Comparison of ENCODE assay signal across 8 cellular contexts in the genomic region with DNA sequence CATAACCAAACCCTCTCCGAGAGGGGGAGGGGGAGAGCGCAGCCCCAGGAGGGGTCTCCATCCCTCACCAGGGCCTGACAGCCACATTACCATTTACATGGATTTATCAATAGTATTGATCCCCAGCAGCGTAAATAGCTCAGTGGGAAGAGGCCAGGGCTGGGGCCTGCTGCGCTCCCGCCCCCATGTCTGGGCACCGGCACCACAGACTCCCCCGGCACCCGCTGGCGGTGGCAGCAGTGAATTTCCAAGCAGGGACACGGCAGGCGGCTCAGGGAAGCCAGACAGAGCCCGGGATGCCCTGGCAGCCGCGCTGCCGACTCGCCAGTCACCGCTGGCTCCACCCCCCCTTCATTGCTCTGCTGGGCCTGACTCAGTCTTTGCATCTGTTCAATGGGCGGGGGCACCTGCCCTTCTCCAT. TPM values are rescaled to one million over a fixed set of nuclear protein-coding genes. Genes with fewer than 3 reads are reported as not detected.
DNase-seq lines count a peak whose midpoint lies in the region; ATAC-seq and TF ChIP-seq lines count a peak whose summit lies in the region.

No MANE protein-coding gene starts in this region.

- H3K4me3 ChIP-seq in Peyer's patch (peak overlapping the region in 3 of 4 donors; percentile 63 to 93 (median 91)), fibroblast of mammary gland (ENCODE audit: control insufficient read depth, low read depth, low read length) (peak overlapping the region; percentile 80), prostate gland (peak overlapping the region in 1 of 2 donors; percentile 94)

- TF ChIP-seq POLR2A in Peyer's patch (IDR thresholded peaks at IDR 0.05) (no peak), prostate gland (IDR thresholded peaks at IDR 0.05) (no peak)

- H3K27ac ChIP-seq in Peyer's patch (peak overlapping the region in 2 of 4 donors; percentile 9 to 98), prostate gland (peak overlapping the region; percentile 95 to 99)

- H3K9me3 ChIP-seq in ES-I3 (ENCODE audit: control insufficient read depth, insufficient read depth, low read length), result no peaks in the 10 kb centered on the region
- H3K9me3 ChIP-seq in Peyer's patch, result no peaks in the 10 kb centered on the region
- H3K9me3 ChIP-seq in prostate gland, result no peaks in the 10 kb centered on the region

- H3K27me3 ChIP-seq in Peyer's patch, result no peaks in the 10 kb centered on the region
- H3K27me3 ChIP-seq in prostate gland (replicated peaks; ENCODE audit: insufficient read depth), result no peaks in the 10 kb centered on the region

- H3K4me1 ChIP-seq in ES-I3 (ENCODE audit: insufficient read depth, low read length) (peaks cover 36% of the 10 kb centered on the region), Peyer's patch (peaks cover 0 to 65% (median 23%) of the 10 kb centered on the region in 4 donors), prostate gland (replicated peaks) (peaks cover 16% of the 10 kb centered on the region)

- no peaks in the 10 kb centered on the region for H3K36me3 ChIP-seq in ES-I3 (ENCODE audit: insufficient read depth, low read length)
- no peaks in the 10 kb centered on the region for H3K36me3 ChIP-seq in Peyer's patch
- peaks cover 0 to 7% of the 10 kb centered on the region in 2 donors for H3K36me3 ChIP-seq in prostate gland

- no peak for TF ChIP-seq CTCF in Peyer's patch (IDR thresholded peaks at IDR 0.05)
- TF ChIP-seq CTCF in fibroblast of mammary gland (conservative IDR thresholded peaks at IDR 0.05; ENCODE audit: control insufficient read depth, insufficient read depth, low read depth, low read length), result no peak
- no peak for TF ChIP-seq CTCF in prostate gland (IDR thresholded peaks at IDR 0.05)

- intact Hi-C loops in prostate gland (cut with DNase I), result loop anchor here (5.0 to 10.0 kb wide), 4 partner anchors 48 to 530 kb away; no protein-coding TSS in a partner anchor

- no peak for ATAC-seq in GM21360 (IDR thresholded peaks at IDR 0.05; ENCODE audit: unreplicated experiment)

- 25% methylated on average over 18 of the region's 18 CpGs for WGBS in prostate gland

- peak in 1 of 3 donors; percentile 49 for DNase-seq in Peyer's patch
- DNase-seq in fibroblast of mammary gland (ENCODE audit: low read depth), result peak; percentile 31
- DNase-seq in prostate gland (ENCODE audit: low spot score), result no peak
- DNase-seq in activated CD4-positive, CD25-positive, alpha-beta regulatory T cell (lab: John Stamatoyannopoulos, UW), result no peak
- no peak for DNase-seq in stimulated activated CD4-positive, alpha-beta T cell treated with anti-CD3 and anti-CD28 coated beads, Interleukin-4, amount 100 ng/mL, for 24 hours
- no peak for DNase-seq in HuH-7.5 (ENCODE audit: low spot score)

- peak overlapping the region; percentile 29; the same call in 1 of the 2 replicates for H3K9ac ChIP-seq in ES-I3 (ENCODE audit: low read depth, low read length)

RNA-seq across cellular contexts. Expression of a gene that starts 2.3 kb away (rescaled TPM):
- 100 to 1,000 TPM; 105 to 330 (median 148) TPM for total RNA-seq in Peyer's patch
- 100 to 1,000 TPM; 184 to 306 TPM for total RNA-seq in prostate gland
